Comparison of ENCODE assay signal across 11 cellular contexts in the genomic region with DNA sequence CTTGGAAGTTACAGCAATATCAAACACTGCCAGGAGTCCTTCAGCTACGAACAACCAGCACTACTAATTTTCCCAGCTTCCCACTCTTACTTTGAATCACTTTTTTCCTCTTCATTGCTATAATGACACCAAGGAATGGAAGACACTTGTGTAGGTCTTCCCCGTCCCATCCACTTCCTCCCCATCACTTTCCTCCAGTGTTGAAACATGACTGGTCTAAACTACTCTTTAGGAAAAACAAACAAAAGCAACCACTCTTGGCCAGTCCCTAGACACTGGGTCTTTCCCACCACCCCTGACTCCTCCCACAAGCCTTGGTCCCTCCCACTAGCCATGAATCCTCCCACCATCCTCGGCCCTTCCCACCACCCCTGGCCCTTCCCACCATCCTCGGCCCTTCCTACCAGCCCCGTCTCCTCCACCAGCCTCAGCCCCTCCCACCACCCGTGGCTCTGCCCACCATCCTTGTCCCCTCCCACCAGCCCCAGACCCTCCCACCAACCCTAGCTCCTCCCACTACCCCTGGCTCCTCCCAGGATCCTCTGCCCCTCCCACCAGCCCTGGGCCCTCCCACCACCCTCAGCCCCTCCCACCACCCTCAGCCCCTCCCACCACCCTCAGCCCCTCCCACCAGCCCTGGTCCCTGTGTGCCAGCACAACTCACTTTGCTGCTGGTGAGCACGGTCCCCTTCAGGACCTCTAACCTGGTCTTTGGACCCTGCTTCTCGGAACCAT.
DNase-seq lines count a peak whose midpoint lies in the region; ATAC-seq and TF ChIP-seq lines count a peak whose summit lies in the region.
"Had no signal": no experiment of that assay in that cellular context is flagged by ENCODE, and none has a peak within 500 bp of the region (broad histone marks: within the 10 kb centered on the region; RNA-seq: fewer than 3 reads in every experiment).

No MANE protein-coding gene starts in this region.

- in situ Hi-C loops in SK-MEL-5 (cut with HindIII; ENCODE audit: low pct_unique_long_range_greater_than_20kb, low sequenced_read_pairs), result no loop called here

- H3K4me1 Mint-ChIP-seq in naive thymus-derived CD8-positive, alpha-beta T cell, result peaks cover 4 to 6% (median 5%) of the 10 kb centered on the region in 4 donors

- no peaks in the 10 kb centered on the region for H3K27me3 ChIP-seq in dorsolateral prefrontal cortex

- no peak overlapping the region for H3K4me3 ChIP-seq in dorsolateral prefrontal cortex

- no peak overlapping the region for H3K27ac ChIP-seq in dorsolateral prefrontal cortex
- H3K27ac ChIP-seq: VCaP had no signal

- H3K36me3 Mint-ChIP-seq in naive thymus-derived CD8-positive, alpha-beta T cell, result no peaks in the 10 kb centered on the region

- peak; percentile 62 for ATAC-seq in GM21515 (IDR thresholded peaks at IDR 0.05; ENCODE audit: unreplicated experiment)
- ATAC-seq in naive thymus-derived CD8-positive, alpha-beta T cell, result peak; percentile 23 to 43
- ATAC-seq in GM21576 (IDR thresholded peaks at IDR 0.05; ENCODE audit: unreplicated experiment), result no peak

- POLR2A ChIA-PET in naive thymus-derived CD8-positive, alpha-beta T cell (lab: Charles Lee), result no interaction called here

- peaks cover 17 to 57% (median 19%) of the 10 kb centered on the region in 5 donors for H3K27me3 Mint-ChIP-seq in naive thymus-derived CD8-positive, alpha-beta T cell

- DNase-seq in EH (ENCODE audit: low read depth), result peak; percentile 9
- DNase-seq in SK-MEL-5 (ENCODE audit: low read depth, low spot score), result peak; percentile 64
- DNase-seq in naive thymus-derived CD8-positive, alpha-beta T cell, result no peak
- DNase-seq in UCSD-AML1 (lab: John Stamatoyannopoulos, UW; ENCODE audit: unreplicated experiment), result no peak
- DNase-seq in dorsolateral prefrontal cortex, result no peak
- DNase-seq: anterior cingulate cortex, EL had no signal

- H3K4me3 Mint-ChIP-seq in naive thymus-derived CD8-positive, alpha-beta T cell, result no peak overlapping the region
- H3K4me3 Mint-ChIP-seq: stimulated activated naive CD8-positive, alpha-beta T cell treated with anti-CD3 and anti-CD28 coated beads, Interleukin-15, Interleukin-2, amounts not matched to agents 100 ng/mL and 50 ng/mL, for 24 hours had no signal

- no peaks in the 10 kb centered on the region for H3K9me3 Mint-ChIP-seq in naive thymus-derived CD8-positive, alpha-beta T cell
- H3K9me3 Mint-ChIP-seq: stimulated activated naive CD8-positive, alpha-beta T cell treated with anti-CD3 and anti-CD28 coated beads, Interleukin-15, Interleukin-2, amounts not matched to agents 100 ng/mL and 50 ng/mL, for 24 hours had no signal

- no peak for TF ChIP-seq CTCF in dorsolateral prefrontal cortex (IDR thresholded peaks at IDR 0.05 in 54 of 56, conservative IDR thresholded peaks at IDR 0.05 in 2 of 56; ENCODE audit: low read depth in 1 of 56, partially characterized antibody in 56 of 56)

- intact Hi-C loops in dorsolateral prefrontal cortex (cut with DNase I), result loop anchor here (5.0 to 10.0 kb wide), 3 partner anchors 538 to 624 kb away; no protein-coding TSS in a partner anchor

- peak overlapping the region in 1 of 10 donors; percentile 33 for H3K27ac Mint-ChIP-seq in naive thymus-derived CD8-positive, alpha-beta T cell
- H3K27ac Mint-ChIP-seq: stimulated activated naive CD8-positive, alpha-beta T cell treated with anti-CD3 and anti-CD28 coated beads, Interleukin-15, Interleukin-2, amounts not matched to agents 100 ng/mL and 50 ng/mL, for 24 hours had no signal

Comparison
In these comparisons a context has a peak if more than half of its experiments do, and no peak if none do; other contexts are left out.
1. DNase-seq: peak in EH (single experiment) and SK-MEL-5 (single experiment); none in naive thymus-derived CD8-positive, alpha-beta T cell (0 of 10), UCSD-AML1 (single experiment) and dorsolateral prefrontal cortex (0 of 10).